1 cellular context compared by ENCODE assay signal in the genomic region with DNA sequence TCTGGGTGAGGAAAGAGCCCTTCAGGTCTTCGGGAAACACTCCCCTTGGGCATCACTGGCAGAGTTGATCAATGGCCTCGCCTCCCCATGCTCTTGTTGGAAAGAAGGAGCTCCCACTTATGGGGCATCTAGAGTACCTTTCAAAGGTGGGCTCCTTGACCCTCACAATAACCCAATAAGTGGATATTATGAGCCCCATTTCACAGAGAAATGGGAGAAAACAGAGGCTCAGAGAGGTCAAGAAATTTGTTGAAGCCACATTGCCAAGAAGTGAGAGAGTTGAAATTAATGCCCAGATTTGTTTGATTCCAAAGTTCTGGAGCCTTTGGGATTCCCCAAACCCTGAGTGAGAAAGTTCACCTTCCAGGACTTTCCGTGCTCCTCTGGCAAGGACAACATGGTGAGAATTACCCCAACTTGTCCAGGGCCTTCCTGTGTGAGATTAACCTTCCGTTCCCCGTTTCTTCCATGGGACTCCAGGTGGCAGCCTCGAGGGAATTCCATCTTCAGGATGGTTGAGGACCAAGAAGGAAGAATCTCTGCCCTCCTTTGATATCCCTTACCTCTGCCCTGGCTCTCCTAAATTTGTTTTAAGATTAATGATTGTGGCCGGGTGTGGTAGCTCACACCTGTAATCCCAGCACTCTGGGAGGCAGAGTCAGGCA.
TF ChIP-seq lines count a peak whose summit lies in the region.

No MANE protein-coding gene starts in this region.

TF ChIP-seq in GM12878, 131 proteins besides CTCF, POLR2A, EP300 and RAD21:
- 0 out of 4 replicates have a peak, but pooled peaks of 1 of the 2 experiments have one; percentile 13 for TF ChIP-seq IKZF2 (IDR thresholded peaks at IDR 0.05)
- TF ChIP-seq, protein P1, sequence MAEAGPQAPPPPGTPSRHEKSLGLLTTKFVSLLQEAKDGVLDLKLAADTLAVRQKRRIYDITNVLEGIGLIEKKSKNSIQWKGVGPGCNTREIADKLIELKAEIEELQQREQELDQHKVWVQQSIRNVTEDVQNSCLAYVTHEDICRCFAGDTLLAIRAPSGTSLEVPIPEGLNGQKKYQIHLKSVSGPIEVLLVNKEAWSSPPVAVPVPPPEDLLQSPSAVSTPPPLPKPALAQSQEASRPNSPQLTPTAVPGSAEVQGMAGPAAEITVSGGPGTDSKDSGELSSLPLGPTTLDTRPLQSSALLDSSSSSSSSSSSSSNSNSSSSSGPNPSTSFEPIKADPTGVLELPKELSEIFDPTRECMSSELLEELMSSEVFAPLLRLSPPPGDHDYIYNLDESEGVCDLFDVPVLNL (IDR thresholded peaks at IDR 0.05; ENCODE audit: low read depth, low read length), result no peak
